Comparison of ENCODE assay signal across 19 cellular contexts in genomic region chr12:68304626-68305025, GRCh38. TPM values are rescaled to one million over a fixed set of nuclear protein-coding genes. Genes with fewer than 3 reads are reported as not detected.
DNase-seq lines count a peak whose midpoint lies in the region; FAIRE-seq and TF ChIP-seq lines count a peak whose summit lies in the region.
"Had no signal": no experiment of that assay in that cellular context is flagged by ENCODE, and none has a peak within 500 bp of the region (broad histone marks: within the 10 kb centered on the region; RNA-seq: fewer than 3 reads in every experiment).

No MANE protein-coding gene starts in this region.

- no peaks in the 10 kb centered on the region for H3K9me3 ChIP-seq in stomach smooth muscle (ENCODE audit: control insufficient read depth in 2 of 2, low read length in 2 of 2)
- H3K9me3 ChIP-seq: BE2C had no signal

- peak overlapping the region; percentile 1 for H3K27ac ChIP-seq in stomach smooth muscle (ENCODE audit: low read length)
- no peak overlapping the region for H3K27ac ChIP-seq in caudate nucleus (ENCODE audit: low read depth, low read length)

- H3K4me1 ChIP-seq in stomach smooth muscle (ENCODE audit: control insufficient read depth, insufficient read depth, low read length): no peaks in the 10 kb centered on the region
- H3K4me1 ChIP-seq: BE2C had no signal

- no peak for FAIRE-seq in bronchial epithelial cell (lab: Jason Lieb, UNC)

- H3K27me3 ChIP-seq in bronchial epithelial cell (ENCODE audit: control insufficient read depth, insufficient read depth, low read length) (no peaks in the 10 kb centered on the region), stomach smooth muscle (ENCODE audit: control insufficient read depth in 1 of 2, insufficient read depth in 2 of 2, low read length in 2 of 2) (no peaks in the 10 kb centered on the region)
- H3K27me3 ChIP-seq: BE2C had no signal

- H3K9ac ChIP-seq in stomach smooth muscle (ENCODE audit: low read length in 2 of 2): no peak overlapping the region

- no peak for TF ChIP-seq CTCF in bronchial epithelial cell (IDR thresholded peaks at IDR 0.05; ENCODE audit: insufficient read depth, low read length, severe bottlenecking)

- H3K36me3 ChIP-seq in bronchial epithelial cell (ENCODE audit: control insufficient read depth, insufficient read depth, low read length) (peaks cover 1% of the 10 kb centered on the region), stomach smooth muscle (ENCODE audit: control insufficient read depth in 2 of 2, insufficient read depth in 2 of 2, low read length in 2 of 2) (peaks cover 8 to 37% of the 10 kb centered on the region in 2 donors)
- H3K36me3 ChIP-seq: BE2C had no signal

- peak; percentile 34 for DNase-seq in HT1080 (ENCODE audit: low read depth)
- DNase-seq in bronchial epithelial cell (ENCODE audit: low read depth): peak; percentile 60
- peak; percentile 31 for DNase-seq in glomerular endothelial cell (ENCODE audit: extremely low read depth, low read depth, low spot score)
- DNase-seq in caudate nucleus (lab: John Stamatoyannopoulos, UW): no peak
- no peak for DNase-seq in stimulated activated CD8-positive, alpha-beta memory T cell treated with anti-CD3 and anti-CD28 coated beads, Interleukin-4, amount 100 ng/mL, for 48 hours
- DNase-seq in NCI-H2196 treated with DMSO at 0.1 percent for 48 hours (lab: John Stamatoyannopoulos, UW; ENCODE audit: unreplicated experiment): no peak
- DNase-seq: BE2C; CD4-positive, alpha-beta memory T cell; DMS79; GDM1; MM.1S; NCI-H1105 treated with DMSO at 0.1 percent for 48 hours; NCI-H2029; NCI-H510A treated with DMSO at 0.1 percent for 48 hours; SIG-M5 had no signal

- H3K4me3 ChIP-seq in bronchial epithelial cell (ENCODE audit: low read depth, low read length) (no peak overlapping the region), stomach smooth muscle (ENCODE audit: low read length in 2 of 2) (no peak overlapping the region)
- H3K4me3 ChIP-seq: GM23338 had no signal

RNA-seq across cellular contexts. Expression of gene MDM1, which starts 27.5 kb away (rescaled TPM):
- 6.7 and 9.0 TPM in 2 replicates for total RNA-seq in HT1080 (2014; rRNA removed; shearing (Covaris generic))
- polyA plus RNA-seq in HT1080 (2015; cell fraction: cytosol; rRNA removed): 5.6 and 6.9 TPM in 2 replicates
- 31.4 and 35.5 TPM in 2 replicates for polyA plus RNA-seq in HT1080 (2015; cell fraction: nucleus; rRNA removed)
- 5.8 and 6.4 TPM in 2 replicates for total RNA-seq in bronchial epithelial cell
- 7.6 and 10.9 TPM in 2 replicates for total RNA-seq in glomerular endothelial cell

RNA-seq across cellular contexts. Expression of gene IL22, which starts 51.2 kb away (rescaled TPM):
- not detected in 2 replicates for total RNA-seq in HT1080 (2014; rRNA removed; shearing (Covaris generic))
- not detected in 2 replicates for polyA plus RNA-seq in HT1080 (2015; cell fraction: cytosol; rRNA removed)
- not detected in 2 replicates for polyA plus RNA-seq in HT1080 (2015; cell fraction: nucleus; rRNA removed)
- total RNA-seq in bronchial epithelial cell (not detected in 2 replicates), glomerular endothelial cell (not detected in 2 replicates)
- total RNA-seq: CD4-positive, alpha-beta memory T cell; GM23338; RPMI7951 had no signal
- polyA plus RNA-seq: AG04450, GM23338 had no signal

Comparison
In these comparisons a context has a peak if more than half of its experiments do, and no peak if none do; other contexts are left out.
1. DNase-seq: peak in HT1080 (single experiment), bronchial epithelial cell (single experiment) and glomerular endothelial cell (single experiment); none in caudate nucleus (0 of 61), stimulated activated CD8-positive, alpha-beta memory T cell treated with anti-CD3 and anti-CD28 coated beads, Interleukin-4, amount 100 ng/mL, for 48 hours (single experiment) and NCI-H2196 treated with DMSO at 0.1 percent for 48 hours (single experiment).